8 cellular contexts compared by ENCODE assay signal in genomic region chr15:70763120-70763949, GRCh38. TPM values are rescaled to one million over a fixed set of nuclear protein-coding genes. Genes with fewer than 3 reads are reported as not detected.
DNase-seq lines count a peak whose midpoint lies in the region; ATAC-seq and TF ChIP-seq lines count a peak whose summit lies in the region.

Gene UACA (minus strand): TSS chr15:70763558. CDS start chr15:70763407, 151 bp downstream.

- CTCF ChIA-PET in A673 (lab: Charles Lee): no interaction called here

- no peak for TF ChIP-seq CTCF in A673 (conservative IDR thresholded peaks at IDR 0.05; ENCODE audit: low read depth, low read length)

- H3K27ac ChIP-seq in A673 (ENCODE audit: low read depth, low read length, poor library complexity, severe bottlenecking): peak within 1 kb of the TSS; percentile 72

- ATAC-seq in GM18909 (IDR thresholded peaks at IDR 0.05; ENCODE audit: poor library complexity, unreplicated experiment) (peak; percentile 93), HG03354 (IDR thresholded peaks at IDR 0.05; ENCODE audit: poor library complexity, severe bottlenecking, unreplicated experiment) (peak; percentile 93)

- no peaks in the 10 kb centered on the region for H3K27me3 ChIP-seq in A673 (replicated peaks; ENCODE audit: insufficient read depth, low read depth, low read length, poor library complexity)

- H3K9me3 ChIP-seq in A673 (ENCODE audit: low read depth, low read length, poor library complexity, severe bottlenecking): no peaks in the 10 kb centered on the region

- no TSS peak for BruUV-seq in A673 (replicated peaks; lab: Mats Ljungman, UMichigan)

- intact Hi-C loops in A673 (cut with micrococcal nuclease; ENCODE audit: unreplicated experiment): no loop called here

- no peaks in the 10 kb centered on the region for H3K36me3 ChIP-seq in A673 (ENCODE audit: insufficient read depth, low read length, poor library complexity, severe bottlenecking)

- peaks cover 11% of the 10 kb centered on the region for H3K4me1 ChIP-seq in A673 (ENCODE audit: insufficient read depth, low read length, poor library complexity, severe bottlenecking)

- H3K4me3 ChIP-seq in A673 (ENCODE audit: low read depth, low read length, poor library complexity, severe bottlenecking): peak within 1 kb of the TSS; percentile 97

- POLR2A ChIA-PET in A673 (lab: Charles Lee; ENCODE audit: low non-redundant PET): no interaction called here

- peak; percentile 97 for DNase-seq in A673 (ENCODE audit: low spot score)
- DNase-seq in NCI-H510A (lab: John Stamatoyannopoulos, UW): peak; percentile 90
- DNase-seq in activated CD4-positive, alpha-beta T cell treated with anti-CD3 and anti-CD28 coated beads, Interleukin-2, amount 50 U/mL, for 48 hours: peak; percentile 87 to 90
- peak; percentile 91 to 98 for DNase-seq in dermis microvascular lymphatic vessel endothelial cell (ENCODE audit: low read depth in 2 of 2)
- DNase-seq in left kidney (ENCODE audit: low read depth, low spot score): peak; percentile 99
- DNase-seq in stimulated activated CD4-positive, alpha-beta T cell treated with anti-CD3 and anti-CD28 coated beads, Interleukin-1b, Interleukin-23, amount 100 ng/mL, for 24 hours (ENCODE audit: low read depth in 4 of 4, low spot score in 1 of 4): peak; percentile 51 to 79 (median 66)

RNA-seq across cellular contexts. Expression of gene UACA, which starts in this region (rescaled TPM):
- total RNA-seq in A673 (2021): 26.9 and 27.7 TPM in 2 replicates
- total RNA-seq in dermis microvascular lymphatic vessel endothelial cell: 125 and 203 TPM in 2 replicates

Comparison
In these comparisons a context has a peak if more than half of its experiments do, and no peak if none do; other contexts are left out.
1. Peak in every context shown above with its lines: DNase-seq, ATAC-seq, H3K4me3 ChIP-seq and H3K27ac ChIP-seq.